ENCODE assay signal across 8 cellular contexts in the genomic region with DNA sequence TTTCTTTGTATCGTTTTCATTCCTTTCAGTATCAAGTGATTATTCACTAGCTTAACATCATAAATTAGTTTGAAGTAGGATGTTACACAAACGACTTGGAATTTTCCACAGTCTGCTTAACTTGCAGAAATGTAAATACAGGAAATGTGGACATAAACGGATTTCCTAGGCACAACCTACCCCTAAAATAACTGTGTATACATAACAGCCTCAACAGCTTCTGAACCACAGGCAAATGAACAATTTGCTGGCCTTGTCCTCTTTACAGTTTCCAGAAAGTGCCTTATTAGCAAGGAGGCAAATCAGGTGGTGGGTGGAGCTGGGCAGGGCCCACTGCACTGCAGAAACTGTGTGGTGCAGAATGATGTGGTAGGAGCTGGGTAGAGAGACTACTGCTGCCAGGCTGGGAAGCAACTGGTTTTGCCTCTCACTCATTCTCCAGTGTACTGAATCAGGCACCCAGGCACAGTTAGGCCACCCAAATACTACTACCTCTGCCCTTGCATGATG. TPM values are rescaled to one million over a fixed set of nuclear protein-coding genes. Genes with fewer than 3 reads are reported as not detected.
DNase-seq lines count a peak whose midpoint lies in the region; ATAC-seq and TF ChIP-seq lines count a peak whose summit lies in the region.

No MANE protein-coding gene starts in this region.

- no peak overlapping the region for H3K4me3 ChIP-seq in spleen

- no peaks in the 10 kb centered on the region for H3K27me3 ChIP-seq in spleen (replicated peaks in 1 of 7)

- H3K27ac ChIP-seq in spleen, result peak overlapping the region; percentile 17 to 82 (median 70)

- ATAC-seq in GM18508 (IDR thresholded peaks at IDR 0.05; ENCODE audit: insufficient read depth, unreplicated experiment), result peak; percentile 72
- ATAC-seq in HG02759 (IDR thresholded peaks at IDR 0.05; ENCODE audit: unreplicated experiment), result peak; percentile 95
- ATAC-seq in esophagus mucosa, result peak; percentile 26
- no peak for ATAC-seq in activated T-cell treated with anti-CD3 and anti-CD28 coated beads, Interleukin-2, amount 50 U/mL, for 72 hours (replicated peaks in 1 of 2)

- peaks cover 2% of the 10 kb centered on the region for H3K27me3 Mint-ChIP-seq in glutamatergic neuron (ENCODE audit: unreplicated experiment)
- no peaks in the 10 kb centered on the region for H3K27me3 Mint-ChIP-seq in activated T-cell treated with anti-CD3 and anti-CD28 coated beads, Interleukin-2, amount 50 U/mL, for 72 hours (ENCODE audit: low read depth)

- peaks cover 0 to 63% (median 16%) of the 10 kb centered on the region in 6 donors for H3K4me1 ChIP-seq in spleen

- no peak overlapping the region for H3K4me3 Mint-ChIP-seq in glutamatergic neuron (ENCODE audit: unreplicated experiment)
- H3K4me3 Mint-ChIP-seq in activated T-cell treated with anti-CD3 and anti-CD28 coated beads, Interleukin-2, amount 50 U/mL, for 72 hours, result no peak overlapping the region

- intact Hi-C loops in spleen (cut with DNase I; ENCODE audit: low total_unique reads), result no loop called here

- WGBS in spleen, 5 donors, result 5 to 9% (median 6%) methylated on average over 3 of the region's 3 CpGs

- no peak overlapping the region for H3K27ac Mint-ChIP-seq in glutamatergic neuron (ENCODE audit: unreplicated experiment)
- H3K27ac Mint-ChIP-seq in activated T-cell treated with anti-CD3 and anti-CD28 coated beads, Interleukin-2, amount 50 U/mL, for 72 hours, result no peak overlapping the region

- no peaks in the 10 kb centered on the region for H3K9me3 Mint-ChIP-seq in glutamatergic neuron (ENCODE audit: unreplicated experiment)
- no peaks in the 10 kb centered on the region for H3K9me3 Mint-ChIP-seq in activated T-cell treated with anti-CD3 and anti-CD28 coated beads, Interleukin-2, amount 50 U/mL, for 72 hours

- no peak for TF ChIP-seq POLR2A in spleen (IDR thresholded peaks at IDR 0.05)

- peak; percentile 53 for DNase-seq in NCI-H69 (lab: John Stamatoyannopoulos, UW)
- no peak for DNase-seq in spleen
- DNase-seq in glutamatergic neuron, result no peak
- DNase-seq in inferior parietal cortex (ENCODE audit: extremely low spot score), result no peak
- no peak for DNase-seq in activated T-cell treated with anti-CD3 and anti-CD28 coated beads, Interleukin-2, amount 50 U/mL, for 72 hours

- H3K36me3 Mint-ChIP-seq in glutamatergic neuron (ENCODE audit: unreplicated experiment), result no peaks in the 10 kb centered on the region
- H3K36me3 Mint-ChIP-seq in activated T-cell treated with anti-CD3 and anti-CD28 coated beads, Interleukin-2, amount 50 U/mL, for 72 hours (ENCODE audit: insufficient read depth in 2 of 2), result no peaks in the 10 kb centered on the region

- no peaks in the 10 kb centered on the region for H3K9me3 ChIP-seq in spleen

- peaks cover 0 to 3% (median 0%) of the 10 kb centered on the region in 6 donors for H3K36me3 ChIP-seq in spleen

- no peaks in the 10 kb centered on the region for H3K4me1 Mint-ChIP-seq in glutamatergic neuron (ENCODE audit: low read depth, unreplicated experiment)
- H3K4me1 Mint-ChIP-seq in activated T-cell treated with anti-CD3 and anti-CD28 coated beads, Interleukin-2, amount 50 U/mL, for 72 hours (ENCODE audit: low read depth), result peaks cover 6% of the 10 kb centered on the region

- TF ChIP-seq CTCF in spleen (IDR thresholded peaks at IDR 0.05 in 8 of 11, conservative IDR thresholded peaks at IDR 0.05 in 3 of 11) (no peak), glutamatergic neuron (IDR thresholded peaks at IDR 0.05; ENCODE audit: partially characterized antibody, unreplicated experiment) (no peak)

RNA-seq across cellular contexts. Expression of gene DRAM1, which starts 14.1 kb away (rescaled TPM):
- total RNA-seq in esophagus mucosa (3.0 TPM), spleen (10 to 100 TPM; 12.4 to 43.1 (median 19.6) TPM), glutamatergic neuron (ENCODE audit: unreplicated experiment) (0.83 TPM)
- polyA plus RNA-seq in spleen, result 10 to 100 TPM in 2 of 3 donors, 1 to 10 TPM in 1; 8.4 to 15.5 (median 10.8) TPM
- total RNA-seq in activated T-cell treated with anti-CD3 and anti-CD28 coated beads, Interleukin-2, amount 50 U/mL, for 72 hours, result 1 to 10 TPM; 6.4 to 9.9 TPM

Comparison
In these comparisons a context has a peak if more than half of its experiments do, and no peak if none do; other contexts are left out.
1. ATAC-seq: peak in GM18508 (single experiment), HG02759 (single experiment) and esophagus mucosa (single experiment); none in activated T-cell treated with anti-CD3 and anti-CD28 coated beads, Interleukin-2, amount 50 U/mL, for 72 hours (0 of 2).